In the genomic region with DNA sequence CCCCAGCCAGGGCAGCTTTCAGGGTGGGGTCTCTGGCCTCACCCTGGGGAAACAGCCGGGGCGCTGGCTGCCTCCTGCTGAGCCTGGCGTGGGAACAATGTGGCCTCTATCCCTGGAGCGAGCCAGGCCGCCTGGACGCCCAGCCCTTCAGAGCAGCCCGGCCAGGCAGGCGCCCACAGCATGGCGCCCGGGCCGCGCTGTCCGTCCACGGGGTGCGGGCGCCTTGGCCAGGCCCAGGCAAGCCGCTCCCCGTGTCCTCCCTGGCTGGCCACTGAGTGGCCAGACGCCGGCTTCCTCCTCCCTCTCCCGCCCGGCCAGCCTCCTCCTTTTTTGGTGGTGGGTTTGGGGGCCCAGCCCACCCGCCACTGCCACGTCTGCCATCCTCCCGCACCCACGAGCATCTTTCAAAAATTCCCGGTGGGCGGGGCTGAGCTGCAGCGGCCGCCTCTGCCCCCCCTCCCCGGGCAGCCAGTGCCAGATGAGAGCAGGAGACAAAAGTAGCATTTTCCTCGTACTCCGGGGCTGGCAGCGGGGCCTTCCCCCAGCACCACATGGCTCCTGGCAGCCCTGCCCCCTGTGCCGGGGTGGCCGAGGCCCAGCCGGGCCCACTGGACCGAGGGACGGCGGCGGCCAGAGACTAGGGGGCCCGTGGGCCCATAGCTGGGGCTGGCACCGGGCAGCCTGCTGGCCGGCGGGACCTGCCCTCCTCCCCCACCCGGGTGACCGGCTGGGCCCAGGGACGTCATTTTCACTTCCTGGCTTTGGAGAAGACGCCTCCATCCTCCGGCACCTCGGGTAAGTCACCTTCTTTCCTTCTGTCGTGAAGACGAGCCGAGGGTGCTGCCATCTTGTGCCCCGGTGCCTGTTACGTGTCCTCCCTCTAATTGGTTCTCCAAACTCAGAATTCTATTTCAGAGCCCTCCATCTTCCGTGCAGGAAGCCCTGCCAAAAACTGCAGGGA, we compare ENCODE assay signal across 1 cellular context.
A peak's percentile ranks its signal among the peaks of the same experiment; 100 is the strongest.
TF ChIP-seq lines count a peak whose summit lies in the region.

No MANE protein-coding gene starts in this region.

TF ChIP-seq in HEK293, 187 proteins besides CTCF, POLR2A, EP300 and RAD21 (continued from another document):
- TF ChIP-seq TSHZ1 (tag by site-specific recombination; IDR thresholded peaks at IDR 0.05; ENCODE audit: borderline replicate concordance) (no peak), ZNF776 (tag by site-specific recombination; IDR thresholded peaks at IDR 0.05; ENCODE audit: borderline replicate concordance) (no peak), ZSCAN23 (tag by site-specific recombination; IDR thresholded peaks at IDR 0.05) (no peak), ZNF302 (tag by site-specific recombination; IDR thresholded peaks at IDR 0.05; ENCODE audit: low read depth) (no peak), ZNF791 (tag by site-specific recombination; IDR thresholded peaks at IDR 0.05) (no peak), ZNF114 (tag by site-specific recombination; IDR thresholded peaks at IDR 0.05) (no peak), ZNF274 (IDR thresholded peaks at IDR 0.05; ENCODE audit: low read length) (no peak), ZNF274 (tag by site-specific recombination; IDR thresholded peaks at IDR 0.05; ENCODE audit: borderline replicate concordance) (no peak), ZNF48 (tag by site-specific recombination; IDR thresholded peaks at IDR 0.05) (no peak), ZNF747 (tag by site-specific recombination; IDR thresholded peaks at IDR 0.05) (no peak), ZBTB44 (tag by site-specific recombination; IDR thresholded peaks at IDR 0.05) (no peak), KLF7 (tag by site-specific recombination; IDR thresholded peaks at IDR 0.05; ENCODE audit: borderline replicate concordance) (no peak; the same call in 1 of the 2 replicates), ZNF366 (tag by site-specific recombination; conservative IDR thresholded peaks at IDR 0.05) (peak; percentile 47)
- TF ChIP-seq, protein P1, sequence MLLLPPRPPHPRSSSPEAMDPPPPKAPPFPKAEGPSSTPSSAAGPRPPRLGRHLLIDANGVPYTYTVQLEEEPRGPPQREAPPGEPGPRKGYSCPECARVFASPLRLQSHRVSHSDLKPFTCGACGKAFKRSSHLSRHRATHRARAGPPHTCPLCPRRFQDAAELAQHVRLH (tag by site-specific recombination; IDR thresholded peaks at IDR 0.05), result no peak
- TF ChIP-seq, protein P2, sequence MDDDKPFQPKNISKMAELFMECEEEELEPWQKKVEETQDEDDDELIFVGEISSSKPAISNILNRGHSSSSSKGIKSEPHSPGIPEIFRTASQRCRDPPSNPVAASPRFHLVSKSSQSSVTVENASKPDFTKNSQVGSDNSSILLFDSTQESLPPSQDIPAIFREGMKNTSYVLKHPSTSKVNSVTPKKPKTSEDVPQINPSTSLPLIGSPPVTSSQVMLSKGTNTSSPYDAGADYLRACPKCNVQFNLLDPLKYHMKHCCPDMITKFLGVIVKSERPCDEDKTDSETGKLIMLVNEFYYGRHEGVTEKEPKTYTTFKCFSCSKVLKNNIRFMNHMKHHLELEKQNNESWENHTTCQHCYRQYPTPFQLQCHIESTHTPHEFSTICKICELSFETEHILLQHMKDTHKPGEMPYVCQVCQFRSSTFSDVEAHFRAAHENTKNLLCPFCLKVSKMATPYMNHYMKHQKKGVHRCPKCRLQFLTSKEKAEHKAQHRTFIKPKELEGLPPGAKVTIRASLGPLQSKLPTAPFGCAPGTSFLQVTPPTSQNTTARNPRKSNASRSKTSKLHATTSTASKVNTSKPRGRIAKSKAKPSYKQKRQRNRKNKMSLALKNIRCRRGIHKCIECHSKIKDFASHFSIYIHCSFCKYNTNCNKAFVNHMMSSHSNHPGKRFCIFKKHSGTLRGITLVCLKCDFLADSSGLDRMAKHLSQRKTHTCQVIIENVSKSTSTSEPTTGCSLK (tag by site-specific recombination; IDR thresholded peaks at IDR 0.05), result no peak
